In genomic region chrX:103940257-103940656, GRCh38 we compare ENCODE assay signal across 1 cellular context. TPM values are rescaled to one million over a fixed set of nuclear protein-coding genes. Genes with fewer than 3 reads are reported as not detected.
"Had no signal": no experiment of that assay in that cellular context is flagged by ENCODE, and none has a peak within 500 bp of the region (broad histone marks: within the 10 kb centered on the region; RNA-seq: fewer than 3 reads in every experiment).

No MANE protein-coding gene starts in this region.

RNA-seq across cellular contexts. Expression of gene TMSB15B, which starts 22.2 kb away (rescaled TPM):
- total RNA-seq: gastrocnemius medialis had no signal
